In genomic region chr11:125263268-125263790, GRCh38 we compare ENCODE assay signal across 9 cellular contexts.
DNase-seq lines count a peak whose midpoint lies in the region; ATAC-seq and TF ChIP-seq lines count a peak whose summit lies in the region.
"Had no signal": no experiment of that assay in that cellular context is flagged by ENCODE, and none has a peak within 500 bp of the region (broad histone marks: within the 10 kb centered on the region; RNA-seq: fewer than 3 reads in every experiment).

No MANE protein-coding gene starts in this region.

- peak overlapping the region; percentile 48 for H3K27ac ChIP-seq in temporal lobe (ENCODE audit: low read depth, low read length)
- H3K27ac ChIP-seq in CD4-positive, alpha-beta memory T cell (ENCODE audit: low read depth, low read length), result no peak overlapping the region
- H3K27ac ChIP-seq: KMS-11 had no signal

- H3K27ac Mint-ChIP-seq in CD4-positive, alpha-beta memory T cell, result no peak overlapping the region

- no peaks in the 10 kb centered on the region for H3K9me3 Mint-ChIP-seq in CD4-positive, alpha-beta memory T cell

- no peaks in the 10 kb centered on the region for H3K27me3 ChIP-seq in CD4-positive, alpha-beta memory T cell (ENCODE audit: insufficient read depth, low read length)

- H3K36me3 ChIP-seq in CD4-positive, alpha-beta memory T cell (ENCODE audit: insufficient read depth, low read length), result no peaks in the 10 kb centered on the region

- POLR2A ChIA-PET in CD4-positive, alpha-beta memory T cell (lab: Charles Lee; ENCODE audit: partially characterized antibody), result no interaction called here

- intact Hi-C loops in CD4-positive, alpha-beta memory T cell (cut with micrococcal nuclease), result no loop called here

- H3K4me3 ChIP-seq in CD4-positive, alpha-beta memory T cell (ENCODE audit: low read length in 2 of 2), result no peak overlapping the region

- no peak for TF ChIP-seq EP300 in Ishikawa (IDR thresholded peaks at IDR 0.05; ENCODE audit: borderline replicate concordance)

- H3K4me3 Mint-ChIP-seq in CD4-positive, alpha-beta memory T cell, result peak overlapping the region in 1 of 8 donors; percentile 8

- H3K36me3 Mint-ChIP-seq in CD4-positive, alpha-beta memory T cell, result no peaks in the 10 kb centered on the region

- H3K9me3 ChIP-seq in CD4-positive, alpha-beta memory T cell (ENCODE audit: control insufficient read depth in 1 of 2, low read length in 2 of 2), result no peaks in the 10 kb centered on the region

- DNase-seq in dermis blood vessel endothelial cell (peak; percentile 46), left kidney (ENCODE audit: low read depth, low spot score) (peak; percentile 97)
- no peak for DNase-seq in CD4-positive, alpha-beta memory T cell
- no peak for DNase-seq in activated CD8-positive, alpha-beta memory T cell treated with anti-CD3 and anti-CD28 coated beads for 24 hours

- H3K27me3 Mint-ChIP-seq in CD4-positive, alpha-beta memory T cell, result peaks cover 24 to 40% of the 10 kb centered on the region in 2 donors

- TF ChIP-seq RAD21 in Ishikawa (IDR thresholded peaks at IDR 0.05; ENCODE audit: low read depth), result no peak

- peaks cover 0 to 1% (median under 1%) of the 10 kb centered on the region in 4 donors for H3K4me1 Mint-ChIP-seq in CD4-positive, alpha-beta memory T cell

- no peak for ATAC-seq in HG03571 (IDR thresholded peaks at IDR 0.05; ENCODE audit: unreplicated experiment)
- ATAC-seq in HG02884 (IDR thresholded peaks at IDR 0.05; ENCODE audit: unreplicated experiment), result no peak

- CTCF ChIA-PET in CD4-positive, alpha-beta memory T cell (lab: Charles Lee; ENCODE audit: partially characterized antibody), result no interaction called here

- no peaks in the 10 kb centered on the region for H3K4me1 ChIP-seq in CD4-positive, alpha-beta memory T cell (ENCODE audit: insufficient read depth, low read length)

TF ChIP-seq in Ishikawa, 13 proteins besides CTCF, POLR2A, EP300 and RAD21:
- TF ChIP-seq, protein P1, sequence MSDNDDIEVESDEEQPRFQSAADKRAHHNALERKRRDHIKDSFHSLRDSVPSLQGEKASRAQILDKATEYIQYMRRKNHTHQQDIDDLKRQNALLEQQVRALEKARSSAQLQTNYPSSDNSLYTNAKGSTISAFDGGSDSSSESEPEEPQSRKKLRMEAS (IDR thresholded peaks at IDR 0.05), result peak; percentile 31; the same call in 1 of the 2 replicates
- TF ChIP-seq EGR1 (IDR thresholded peaks at IDR 0.05), result no peak

Comparison
In these comparisons a context has a peak if more than half of its experiments do, and no peak if none do; other contexts are left out.
1. DNase-seq: peak in dermis blood vessel endothelial cell (single experiment) and left kidney (single experiment); none in CD4-positive, alpha-beta memory T cell (0 of 5) and activated CD8-positive, alpha-beta memory T cell treated with anti-CD3 and anti-CD28 coated beads for 24 hours (single experiment).